Comparison of ENCODE assay signal across 1 cellular context in genomic region chr19:55005684-55006488, GRCh38.
TF ChIP-seq lines count a peak whose summit lies in the region.

No MANE protein-coding gene starts in this region.

TF ChIP-seq in K562, 482 proteins besides CTCF, POLR2A, EP300 and RAD21 (continued from another document and continues in another):
- TF ChIP-seq ZBTB26 (CRISPR knock-in tag; IDR thresholded peaks at IDR 0.05) (peak; percentile 97), PHF8 (IDR thresholded peaks at IDR 0.05; ENCODE audit: borderline replicate concordance, low read length) (peak; percentile 84; the same call in 1 of the 2 replicates), ARID3A (IDR thresholded peaks at IDR 0.05; ENCODE audit: borderline replicate concordance, low read depth, low read length) (no peak), CHCHD3 (CRISPR knock-in tag; IDR thresholded peaks at IDR 0.05) (no peak), TEAD2 (tag; IDR thresholded peaks at IDR 0.05) (no peak), ZEB2 (IDR thresholded peaks at IDR 0.05) (peak; percentile 96), NR2C2 (CRISPR knock-in tag; IDR thresholded peaks at IDR 0.05) (0 out of 2 replicates have a peak, but pooled peaks have one; percentile 27), NR2C2 (tag; IDR thresholded peaks at IDR 0.05) (peak; percentile 94), ZNF217 (CRISPR knock-in tag; IDR thresholded peaks at IDR 0.05) (no peak), NBN (IDR thresholded peaks at IDR 0.05; ENCODE audit: low read depth) (peak; percentile 99), CHD1 (IDR thresholded peaks at IDR 0.05; ENCODE audit: low read length) (peak; percentile 44), BRD9 (IDR thresholded peaks at IDR 0.05; ENCODE audit: low read depth, partially characterized antibody) (peak; percentile 77), RBM17 (IDR thresholded peaks at IDR 0.05; ENCODE audit: borderline replicate concordance, low read depth, low read length) (no peak), PKNOX1 (IDR thresholded peaks at IDR 0.05) (peak; percentile 92), ZNF407 (IDR thresholded peaks at IDR 0.05; ENCODE audit: low read depth) (peak; percentile 48; the same call in 1 of the 2 replicates), ETV5 (CRISPR knock-in tag; IDR thresholded peaks at IDR 0.05; ENCODE audit: low read depth) (peak; percentile 89), GTF2A2 (tag; IDR thresholded peaks at IDR 0.05) (no peak), SMARCE1 (IDR thresholded peaks at IDR 0.05) (peak; percentile 59; the same call in 1 of the 2 replicates), SIN3B (IDR thresholded peaks at IDR 0.05; ENCODE audit: low read depth) (0 out of 2 replicates have a peak, but pooled peaks have one; percentile 36), ZFP30 (CRISPR knock-in tag; IDR thresholded peaks at IDR 0.05; ENCODE audit: borderline replicate concordance) (no peak), ZNF512 (tag; IDR thresholded peaks at IDR 0.05) (no peak), TRIM24 (IDR thresholded peaks at IDR 0.05) (peak; percentile 74 to 80; a peak in 3 of 4 replicates), CSDE1 (IDR thresholded peaks at IDR 0.05) (peak in 1 of 2 experiments; percentile 72; a peak in 2 of 4 replicates), FOXK1 (CRISPR knock-in tag; IDR thresholded peaks at IDR 0.05; ENCODE audit: borderline replicate concordance) (no peak), ZNF507 (tag; conservative IDR thresholded peaks at IDR 0.05) (no peak), ZNF184 (CRISPR knock-in tag; IDR thresholded peaks at IDR 0.05) (no peak), MCM3 (IDR thresholded peaks at IDR 0.05) (no peak), FOXP1 (CRISPR knock-in tag; IDR thresholded peaks at IDR 0.05) (peak; percentile 74; the same call in 1 of the 2 replicates), HLTF (IDR thresholded peaks at IDR 0.05) (peak; percentile 93; the same call in 1 of the 2 replicates), BCLAF1 (IDR thresholded peaks at IDR 0.05; ENCODE audit: borderline replicate concordance in 1 of 2, control insufficient read depth in 1 of 2, low read depth in 2 of 2, low read length in 1 of 2) (peak in 1 of 2 experiments; percentile 79; a peak in 1 of 4 replicates), IRF2 (CRISPR knock-in tag; IDR thresholded peaks at IDR 0.05) (no peak), THRB (CRISPR knock-in tag; conservative IDR thresholded peaks at IDR 0.05) (peak; percentile 92), MLLT1 (IDR thresholded peaks at IDR 0.05) (peak; percentile 89 to 93), ZFX (CRISPR knock-in tag; IDR thresholded peaks at IDR 0.05) (0 out of 2 replicates have a peak, but pooled peaks have one; percentile 2), SMAD3 (CRISPR knock-in tag; conservative IDR thresholded peaks at IDR 0.05) (no peak), CBX8 (IDR thresholded peaks at IDR 0.05; ENCODE audit: borderline replicate concordance, extremely low read depth, low read depth, low read length, poor library complexity, severe bottlenecking) (no peak), TAL1 (IDR thresholded peaks at IDR 0.05) (no peak), CREB3L1 (IDR thresholded peaks at IDR 0.05; ENCODE audit: borderline replicate concordance, low read depth) (peak; percentile 87), ESRRA (IDR thresholded peaks at IDR 0.05; ENCODE audit: borderline replicate concordance, low read depth) (peak; percentile 84; the same call in 1 of the 2 replicates)
